ENCODE assay signal across 8 cellular contexts in the genomic region with DNA sequence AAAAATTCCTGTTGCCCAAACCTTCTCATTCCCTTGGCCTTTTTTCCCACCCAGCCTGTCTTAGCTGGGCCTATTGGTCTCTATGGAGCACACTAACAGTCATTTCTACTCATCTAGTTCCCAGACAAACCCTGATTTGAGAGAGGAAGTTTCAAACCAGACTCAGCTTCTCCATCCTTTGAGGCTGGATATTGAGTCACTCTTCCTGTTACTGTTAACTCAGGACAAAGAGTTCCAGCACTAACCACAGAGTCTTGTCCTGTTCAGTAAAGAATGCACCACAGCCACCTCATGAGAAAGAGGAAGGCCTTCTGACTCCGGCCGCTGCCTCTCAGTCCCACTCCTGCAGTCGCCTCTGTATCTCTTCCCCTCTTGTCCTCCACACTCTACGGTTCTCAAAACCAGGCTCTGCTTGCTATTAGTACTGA.
A peak's percentile ranks its signal among the peaks of the same experiment; 100 is the strongest.
DNase-seq lines count a peak whose midpoint lies in the region; ATAC-seq and TF ChIP-seq lines count a peak whose summit lies in the region.

No MANE protein-coding gene starts in this region.

- H3K27ac ChIP-seq in adrenal gland (peak overlapping the region in 3 of 5 donors; percentile 17 to 84 (median 64)), upper lobe of right lung (peak overlapping the region; percentile 78)

- peak; percentile 39 to 53 for ATAC-seq in activated T-cell treated with anti-CD3 and anti-CD28 coated beads, Interleukin-2, amount 50 U/mL, for 72 hours (replicated peaks in 1 of 2)
- ATAC-seq in activated T-cell treated with anti-CD3 and anti-CD28 coated beads, Interleukin-2, amount 50 U/mL, for 4 hours = no peak
- peak; percentile 98 for ATAC-seq in upper lobe of right lung
- no peak for ATAC-seq in GM21447 (IDR thresholded peaks at IDR 0.05; ENCODE audit: unreplicated experiment)

- no peak overlapping the region for H3K4me3 Mint-ChIP-seq in activated T-cell treated with anti-CD3 and anti-CD28 coated beads, Interleukin-2, amount 50 U/mL, for 72 hours
- no peak overlapping the region for H3K4me3 Mint-ChIP-seq in activated T-cell treated with anti-CD3 and anti-CD28 coated beads, Interleukin-2, amount 50 U/mL, for 4 hours

- H3K36me3 ChIP-seq in adrenal gland (replicated peaks in 1 of 2) (no peaks in the 10 kb centered on the region), upper lobe of right lung (no peaks in the 10 kb centered on the region)

- H3K4me1 ChIP-seq in adrenal gland (replicated peaks in 1 of 2) (peaks cover 0 to 6% of the 10 kb centered on the region in 2 donors), upper lobe of right lung (peaks cover 6% of the 10 kb centered on the region)

- H3K36me3 Mint-ChIP-seq in activated T-cell treated with anti-CD3 and anti-CD28 coated beads, Interleukin-2, amount 50 U/mL, for 72 hours (ENCODE audit: insufficient read depth in 2 of 2) = no peaks in the 10 kb centered on the region
- H3K36me3 Mint-ChIP-seq in activated T-cell treated with anti-CD3 and anti-CD28 coated beads, Interleukin-2, amount 50 U/mL, for 4 hours (ENCODE audit: insufficient read depth) = no peaks in the 10 kb centered on the region

- no peaks in the 10 kb centered on the region for H3K9me3 Mint-ChIP-seq in activated T-cell treated with anti-CD3 and anti-CD28 coated beads, Interleukin-2, amount 50 U/mL, for 72 hours
- no peaks in the 10 kb centered on the region for H3K9me3 Mint-ChIP-seq in activated T-cell treated with anti-CD3 and anti-CD28 coated beads, Interleukin-2, amount 50 U/mL, for 4 hours

- H3K9me3 ChIP-seq in adrenal gland (replicated peaks in 1 of 3) (no peaks in the 10 kb centered on the region), upper lobe of right lung (no peaks in the 10 kb centered on the region)

- peak overlapping the region; percentile 39 for H3K27ac Mint-ChIP-seq in activated T-cell treated with anti-CD3 and anti-CD28 coated beads, Interleukin-2, amount 50 U/mL, for 72 hours

- WGBS in adrenal gland, 4 donors = 58 to 74% (median 62%) methylated on average over 4 of the region's 4 CpGs

- H3K27me3 ChIP-seq in adrenal gland (no peaks in the 10 kb centered on the region), upper lobe of right lung (no peaks in the 10 kb centered on the region)

- peaks cover 9% of the 10 kb centered on the region for H3K4me1 Mint-ChIP-seq in activated T-cell treated with anti-CD3 and anti-CD28 coated beads, Interleukin-2, amount 50 U/mL, for 72 hours (ENCODE audit: low read depth)
- peaks cover 3% of the 10 kb centered on the region for H3K4me1 Mint-ChIP-seq in activated T-cell treated with anti-CD3 and anti-CD28 coated beads, Interleukin-2, amount 50 U/mL, for 4 hours (ENCODE audit: low read depth)

- H3K4me3 ChIP-seq in adrenal gland (no peak overlapping the region), upper lobe of right lung (no peak overlapping the region)

- intact Hi-C loops in adrenal gland (cut with DNase I) (no loop called here), upper lobe of right lung (cut with DNase I) (no loop called here)

- no peak for DNase-seq in activated T-cell treated with anti-CD3 and anti-CD28 coated beads, Interleukin-2, amount 50 U/mL, for 72 hours
- no peak for DNase-seq in activated T-cell treated with anti-CD3 and anti-CD28 coated beads, Interleukin-2, amount 50 U/mL, for 4 hours
- peak; percentile 31 to 68 (median 54) for DNase-seq in adrenal gland
- DNase-seq in kidney glomerular epithelial cell (lab: John Stamatoyannopoulos, UW) = peak; percentile 23
- DNase-seq in upper lobe of right lung = peak; percentile 69
- no peak for DNase-seq in NCI-H774 (lab: John Stamatoyannopoulos, UW)
- DNase-seq in DMS 273 treated with DMSO at 0.1 percent for 48 hours (lab: John Stamatoyannopoulos, UW) = no peak

- peaks cover 7% of the 10 kb centered on the region for H3K27me3 Mint-ChIP-seq in activated T-cell treated with anti-CD3 and anti-CD28 coated beads, Interleukin-2, amount 50 U/mL, for 72 hours (ENCODE audit: low read depth)
- no peaks in the 10 kb centered on the region for H3K27me3 Mint-ChIP-seq in activated T-cell treated with anti-CD3 and anti-CD28 coated beads, Interleukin-2, amount 50 U/mL, for 4 hours (ENCODE audit: low read depth)

- no peak for TF ChIP-seq CTCF in adrenal gland (IDR thresholded peaks at IDR 0.05)
- no peak for TF ChIP-seq CTCF in upper lobe of right lung (IDR thresholded peaks at IDR 0.05)

- TF ChIP-seq POLR2A in adrenal gland (IDR thresholded peaks at IDR 0.05) = no peak

Comparison
In these comparisons a context has a peak if more than half of its experiments do, and no peak if none do; other contexts are left out.
1. ATAC-seq: peak in activated T-cell treated with anti-CD3 and anti-CD28 coated beads, Interleukin-2, amount 50 U/mL, for 72 hours (2 of 2) and upper lobe of right lung (single experiment); none in activated T-cell treated with anti-CD3 and anti-CD28 coated beads, Interleukin-2, amount 50 U/mL, for 4 hours (0 of 2) and GM21447 (single experiment).
2. DNase-seq: peak in adrenal gland (7 of 7), kidney glomerular epithelial cell (single experiment) and upper lobe of right lung (single experiment); none in activated T-cell treated with anti-CD3 and anti-CD28 coated beads, Interleukin-2, amount 50 U/mL, for 72 hours (0 of 2), activated T-cell treated with anti-CD3 and anti-CD28 coated beads, Interleukin-2, amount 50 U/mL, for 4 hours (single experiment), NCI-H774 (single experiment) and DMS 273 treated with DMSO at 0.1 percent for 48 hours (single experiment).